18 cellular contexts compared by ENCODE assay signal in genomic region chr10:5708356-5708755, GRCh38. TPM values are rescaled to one million over a fixed set of nuclear protein-coding genes. Genes with fewer than 3 reads are reported as not detected.
DNase-seq lines count a peak whose midpoint lies in the region; ATAC-seq, FAIRE-seq and TF ChIP-seq lines count a peak whose summit lies in the region.
"Had no signal": no experiment of that assay in that cellular context is flagged by ENCODE, and none has a peak within 500 bp of the region (broad histone marks: within the 10 kb centered on the region; RNA-seq: fewer than 3 reads in every experiment).

No MANE protein-coding gene starts in this region.

- in situ Hi-C loops in K562 (cut with MboI), result no loop called here

- peaks cover 90% of the 10 kb centered on the region for H3K4me1 Mint-ChIP-seq in activated naive CD4-positive, alpha-beta T cell treated with anti-CD3 and anti-CD28 coated beads, Interleukin-2, amount 50 U/mL, for 24 hours
- peaks cover 69% of the 10 kb centered on the region for H3K4me1 Mint-ChIP-seq in stimulated activated memory B cell treated with anti-CD40 and anti-IgM and Interleukin-4, amounts not matched to agents 10 μg/mL and 1 μg/mL and 100 μg/mL, for 72 hours

- H3K9me2 ChIP-seq in Karpas-422 (replicated peaks; ENCODE audit: insufficient read depth, low read length), result no peaks in the 10 kb centered on the region

- no peaks in the 10 kb centered on the region for H4K20me1 ChIP-seq in Karpas-422 (ENCODE audit: insufficient read depth, low read depth, low read length)
- H4K20me1 ChIP-seq in K562 (replicated peaks; ENCODE audit: control insufficient read depth, insufficient read depth, low read length), result no peaks in the 10 kb centered on the region

- intact Hi-C loops in K562 (cut with micrococcal nuclease), result no loop called here
- intact Hi-C loops in head of caudate nucleus (cut with DNase I), result no loop called here

- no peak for TF ChIP-seq EP300 in K562 (IDR thresholded peaks at IDR 0.05; ENCODE audit: low read length)

- POLR2A ChIA-PET in K562 (lab: Yijun Ruan, JAX), result no interaction called here

- no peak for TF ChIP-seq POLR2A in K562 (conservative IDR thresholded peaks at IDR 0.05)

- H3K9ac ChIP-seq in Karpas-422 (ENCODE audit: low read length) (no peak overlapping the region), K562 (ENCODE audit: insufficient read depth in 1 of 2, low read depth in 2 of 2, low read length in 2 of 2) (no peak overlapping the region)
- H3K9ac ChIP-seq: KMS-11 had no signal

- peaks cover 98% of the 10 kb centered on the region for H3K79me2 ChIP-seq in Karpas-422 (ENCODE audit: low read length)
- peaks cover 95% of the 10 kb centered on the region for H3K79me2 ChIP-seq in K562 (ENCODE audit: control insufficient read depth, insufficient read depth, low read length)

- peak overlapping the region; percentile 37 for H3K27ac Mint-ChIP-seq in activated naive CD4-positive, alpha-beta T cell treated with anti-CD3 and anti-CD28 coated beads, Interleukin-2, amount 50 U/mL, for 24 hours
- H3K27ac Mint-ChIP-seq in stimulated activated memory B cell treated with anti-CD40 and anti-IgM and Interleukin-4, amounts not matched to agents 10 μg/mL and 1 μg/mL and 100 μg/mL, for 72 hours, result peak overlapping the region; percentile 1

- H3K27me3 ChIP-seq in Karpas-422 (ENCODE audit: low read length) (no peaks in the 10 kb centered on the region), K562 (ENCODE audit: control insufficient read depth in 2 of 2, insufficient read depth in 2 of 2, low read length in 2 of 2) (no peaks in the 10 kb centered on the region)
- H3K27me3 ChIP-seq: BE2C had no signal

- peaks cover 4% of the 10 kb centered on the region for H3K36me3 Mint-ChIP-seq in activated naive CD4-positive, alpha-beta T cell treated with anti-CD3 and anti-CD28 coated beads, Interleukin-2, amount 50 U/mL, for 24 hours
- peaks cover 13% of the 10 kb centered on the region for H3K36me3 Mint-ChIP-seq in stimulated activated memory B cell treated with anti-CD40 and anti-IgM and Interleukin-4, amounts not matched to agents 10 μg/mL and 1 μg/mL and 100 μg/mL, for 72 hours
- H3K36me3 Mint-ChIP-seq: CD4-positive, CD25-positive, alpha-beta regulatory T cell had no signal

- peak overlapping the region; percentile 71 for H3K4me2 ChIP-seq in Karpas-422 (ENCODE audit: low read depth, low read length, poor library complexity, severe bottlenecking)
- no peak overlapping the region for H3K4me2 ChIP-seq in K562 (ENCODE audit: insufficient read depth, low read length)
- H3K4me2 ChIP-seq: KMS-11, PC-9 had no signal

- H3K4me1 ChIP-seq in Karpas-422 (ENCODE audit: low read length) (peaks cover 71% of the 10 kb centered on the region), K562 (replicated peaks in 1 of 2; ENCODE audit: control insufficient read depth in 2 of 2, insufficient read depth in 2 of 2, low read length in 2 of 2) (0 out of 5 replicates have a peak, but pooled peaks cover 2 to 4% of the 10 kb centered on the region in 2 experiments)
- H3K4me1 ChIP-seq: BE2C had no signal

- no peak for TF ChIP-seq CTCF in K562 (IDR thresholded peaks at IDR 0.05 in 2 of 3, conservative IDR thresholded peaks at IDR 0.05 in 1 of 3; ENCODE audit: insufficient read depth in 2 of 3, low read depth in 1 of 3, low read length in 3 of 3)

- no peak for TF ChIP-seq RAD21 in K562 (CRISPR knock-in tag; conservative IDR thresholded peaks at IDR 0.05 in 1 of 2, IDR thresholded peaks at IDR 0.05 in 1 of 2)

- H3K27ac ChIP-seq in Karpas-422 (ENCODE audit: low read length) (no peak overlapping the region), K562 (ENCODE audit: extremely low read depth, low read depth, low read length) (no peak overlapping the region)
- H3K27ac ChIP-seq: KMS-11, PC-9 had no signal

- BruUV-seq in K562 (replicated peaks; lab: Mats Ljungman, UMichigan), result no TSS peak

- no peak for FAIRE-seq in K562 (lab: Jason Lieb, UNC)
- FAIRE-seq: H1 had no signal

- ATAC-seq in K562 (no peak), GM19467 (IDR thresholded peaks at IDR 0.05; ENCODE audit: unreplicated experiment) (no peak)
- ATAC-seq in stimulated activated memory B cell treated with anti-CD40 and anti-IgM and Interleukin-4, amounts not matched to agents 10 μg/mL and 1 μg/mL and 100 μg/mL, for 72 hours, result no peak

- H3K9me3 ChIP-seq in Karpas-422 (ENCODE audit: low read length), result no peaks in the 10 kb centered on the region
- no peaks in the 10 kb centered on the region for H3K9me3 ChIP-seq in K562 (replicated peaks; ENCODE audit: control insufficient read depth, insufficient read depth, low read depth, low read length)
- H3K9me3 ChIP-seq: BE2C had no signal

- no peaks in the 10 kb centered on the region for H3K9me1 ChIP-seq in K562 (ENCODE audit: control insufficient read depth, insufficient read depth, low read length)

- no peak overlapping the region for H3K4me3 ChIP-seq in Karpas-422 (ENCODE audit: low read length)
- no peak overlapping the region for H3K4me3 ChIP-seq in K562
- H3K4me3 ChIP-seq: PC-9 had no signal

- H3K36me3 ChIP-seq in Karpas-422 (ENCODE audit: insufficient read depth, low read length) (no peaks in the 10 kb centered on the region), K562 (ENCODE audit: control insufficient read depth, insufficient read depth, low read length) (peaks cover 7% of the 10 kb centered on the region; the same call in 2 of the 3 replicates)
- H3K36me3 ChIP-seq: BE2C had no signal

- no peak overlapping the region for H2AFZ ChIP-seq in Karpas-422 (ENCODE audit: low read length)
- no peak overlapping the region for H2AFZ ChIP-seq in K562 (ENCODE audit: low read depth, low read length)
- H2AFZ ChIP-seq: PC-9 had no signal

- H3K9me3 Mint-ChIP-seq in activated naive CD4-positive, alpha-beta T cell treated with anti-CD3 and anti-CD28 coated beads, Interleukin-2, amount 50 U/mL, for 24 hours, result no peaks in the 10 kb centered on the region
- no peaks in the 10 kb centered on the region for H3K9me3 Mint-ChIP-seq in stimulated activated memory B cell treated with anti-CD40 and anti-IgM and Interleukin-4, amounts not matched to agents 10 μg/mL and 1 μg/mL and 100 μg/mL, for 72 hours

- H3K4me3 Mint-ChIP-seq in activated naive CD4-positive, alpha-beta T cell treated with anti-CD3 and anti-CD28 coated beads, Interleukin-2, amount 50 U/mL, for 24 hours, result peak overlapping the region; percentile 53
- H3K4me3 Mint-ChIP-seq in stimulated activated memory B cell treated with anti-CD40 and anti-IgM and Interleukin-4, amounts not matched to agents 10 μg/mL and 1 μg/mL and 100 μg/mL, for 72 hours, result no peak overlapping the region

- no peaks in the 10 kb centered on the region for H3K27me3 Mint-ChIP-seq in activated naive CD4-positive, alpha-beta T cell treated with anti-CD3 and anti-CD28 coated beads, Interleukin-2, amount 50 U/mL, for 24 hours
- no peaks in the 10 kb centered on the region for H3K27me3 Mint-ChIP-seq in stimulated activated memory B cell treated with anti-CD40 and anti-IgM and Interleukin-4, amounts not matched to agents 10 μg/mL and 1 μg/mL and 100 μg/mL, for 72 hours
- H3K27me3 Mint-ChIP-seq: CD4-positive, CD25-positive, alpha-beta regulatory T cell had no signal

- no peak for DNase-seq in activated naive CD4-positive, alpha-beta T cell (lab: John Stamatoyannopoulos, UW)
- DNase-seq in Karpas-422, result no peak
- no peak for DNase-seq in K562 (ENCODE audit: extremely low read depth in 1 of 4, low spot score in 3 of 4)
- DNase-seq in head of caudate nucleus, result no peak
- DNase-seq: BE2C; CD4-positive, CD25-positive, alpha-beta regulatory T cell; DMS53; NCI-H1048; NCI-H1436; NCI-H1930; NCI-H226; NCI-H524; PC-9 had no signal

- CTCF ChIA-PET in K562 (lab: Yijun Ruan, JAX; ENCODE audit: low intra/inter-chr PET ratio), result no interaction called here

RNA-seq across cellular contexts. Expression of gene TASOR2, which starts 23.7 kb away (rescaled TPM):
- total RNA-seq in Karpas-422 (2014; rRNA removed; shearing (Covaris generic); ENCODE audit: low replicate concordance), result 57.7 and 63.7 TPM in 2 replicates
- total RNA-seq in K562 (2011; cell fraction: chromatin; rRNA removed; ENCODE audit: low replicate concordance), result 55.2 and 226 TPM in 2 replicates
- 35.5 and 61.6 TPM in 2 replicates for total RNA-seq in K562 (2011; cell fraction: nucleolus; rRNA removed)
- 75.3 and 118 TPM in 2 replicates for total RNA-seq in K562 (2011; cell fraction: nucleoplasm; rRNA removed)
- 63.2 and 65.0 TPM in 2 replicates for total RNA-seq in K562 (2014; rRNA removed)
- total RNA-seq in K562 (2014; rRNA removed; fragmentation: Illumina TruSeq; extraction: Trizol), result 68.0 and 76.3 TPM in 2 replicates
- 67.3 and 75.3 TPM in 2 replicates for total RNA-seq in K562 (2015; rRNA removed; fragmentation: Illumina TruSeq; extraction: Trizol)
- total RNA-seq in K562 (2021), result 60.9 and 66.2 TPM in 2 replicates
- polyA plus RNA-seq in K562 (2011; rRNA removed), result 38.1 and 48.4 TPM in 2 replicates
- 10.4 and 13.8 TPM in 2 replicates for polyA plus RNA-seq in K562 (2011; cell fraction: cytosol; rRNA removed)
- 69.3 and 70.3 TPM in 2 replicates for polyA plus RNA-seq in K562 (2011; cell fraction: nucleus; rRNA removed)
- 24.7 and 31.3 TPM in 2 replicates for polyA plus RNA-seq in K562 (2012)
- polyA plus RNA-seq in K562 (2014; fragmentation: Illumina TruSeq; extraction: Trizol), result 49.2 and 52.3 TPM in 2 replicates
- polyA plus RNA-seq in K562 (2014; fragmentation: Nextera tagmentation; extraction: Ambion mirVana), result 10 to 100 TPM; 12.7 to 14.1 TPM
- polyA plus RNA-seq in K562 (2014; rRNA removed), result 35.7 and 37.3 TPM in 2 replicates
- 89.0 and 95.1 TPM in 2 replicates for polyA minus RNA-seq in K562 (2011; rRNA and poly(A)+ RNA removed)
- polyA minus RNA-seq in K562 (2011; cell fraction: cytosol; rRNA and poly(A)+ RNA removed), result 33.9 and 39.1 TPM in 2 replicates
- 68.9 and 95.9 TPM in 2 replicates for polyA minus RNA-seq in K562 (2011; cell fraction: nucleus; rRNA and poly(A)+ RNA removed)

RNA-seq across cellular contexts. Expression of gene ASB13, which starts 42.0 kb away (rescaled TPM):
- 12.2 and 26.0 TPM in 2 replicates for total RNA-seq in Karpas-422 (2014; rRNA removed; shearing (Covaris generic); ENCODE audit: low replicate concordance)
- total RNA-seq in K562 (2011; cell fraction: chromatin; rRNA removed; ENCODE audit: low replicate concordance), result 5.8 and 11.8 TPM in 2 replicates
- total RNA-seq in K562 (2011; cell fraction: nucleolus; rRNA removed), result 8.6 and 12.8 TPM in 2 replicates
- total RNA-seq in K562 (2011; cell fraction: nucleoplasm; rRNA removed), result 5.2 and 5.6 TPM in 2 replicates
- total RNA-seq in K562 (2014; rRNA removed) (18.2 and 21.8 TPM in 2 replicates), K562 (2014; rRNA removed; fragmentation: Illumina TruSeq; extraction: Trizol) (12.4 and 14.2 TPM in 2 replicates), K562 (2015; rRNA removed; fragmentation: Illumina TruSeq; extraction: Trizol) (15.5 and 16.9 TPM in 2 replicates), K562 (2021) (28.8 and 33.2 TPM in 2 replicates)
- polyA plus RNA-seq in K562 (2011; rRNA removed) (17.4 and 18.1 TPM in 2 replicates), K562 (2014; fragmentation: Illumina TruSeq; extraction: Trizol) (15.5 and 16.9 TPM in 2 replicates), K562 (2014; fragmentation: Nextera tagmentation; extraction: Ambion mirVana) (1 to 10 TPM; 5.2 to 6.9 TPM), K562 (2014; rRNA removed) (14.5 and 18.7 TPM in 2 replicates)
- 21.7 and 26.7 TPM in 2 replicates for polyA plus RNA-seq in K562 (2011; cell fraction: cytosol; rRNA removed)
- polyA plus RNA-seq in K562 (2011; cell fraction: nucleus; rRNA removed), result 12.9 and 14.4 TPM in 2 replicates
- polyA plus RNA-seq in K562 (2012), result 14.6 and 18.9 TPM in 2 replicates
- polyA minus RNA-seq in K562 (2011; rRNA and poly(A)+ RNA removed), result 15.3 and 18.8 TPM in 2 replicates
- polyA minus RNA-seq in K562 (2011; cell fraction: cytosol; rRNA and poly(A)+ RNA removed), result 17.8 and 19.0 TPM in 2 replicates
- polyA minus RNA-seq in K562 (2011; cell fraction: nucleus; rRNA and poly(A)+ RNA removed), result 4.6 and 6.1 TPM in 2 replicates
